Comparison of ENCODE assay signal across 8 cellular contexts in genomic region chr21:35204850-35205564, GRCh38.
DNase-seq lines count a peak whose midpoint lies in the region; ATAC-seq and TF ChIP-seq lines count a peak whose summit lies in the region.

No MANE protein-coding gene starts in this region.

- H3K79me2 ChIP-seq in osteoblast (ENCODE audit: insufficient read depth, low read length) = no peaks in the 10 kb centered on the region

- H4K20me1 ChIP-seq in osteoblast (ENCODE audit: insufficient read depth, low read length) = no peaks in the 10 kb centered on the region

- H3K36me3 ChIP-seq in HEK293 (ENCODE audit: control insufficient read depth in 2 of 2, insufficient read depth in 1 of 2, low read length in 2 of 2) (no peaks in the 10 kb centered on the region), osteoblast (ENCODE audit: insufficient read depth, low read length) (no peaks in the 10 kb centered on the region)

- CTCF ChIA-PET in AG04449 (lab: Yijun Ruan, JAX) = interaction anchor here (1.0 to 2.2 kb wide), 8 partner anchors 9 to 459 kb away, joined by 3 to 11 read pairs (median 4); no protein-coding TSS in a partner anchor
- CTCF ChIA-PET in HEK293 (lab: Yijun Ruan, JAX) = interaction anchor here (0.7 to 2.2 kb wide), 4 partner anchors 10 to 315 kb away, joined by 3 to 7 read pairs (median 4); no protein-coding TSS in a partner anchor
- CTCF ChIA-PET in activated B cell treated with CpG ODN at 0.5 μM for 24 hours (lab: Charles Lee) = interaction anchor here (0.5 to 2.7 kb wide), 7 partner anchors 11 to 908 kb away, joined by 3 to 12 read pairs (median 4); no protein-coding TSS in a partner anchor

- intact Hi-C loops in activated B cell treated with CpG ODN at 0.5 μM for 24 hours (cut with micrococcal nuclease) = loop anchor here (1.0 to 5.0 kb wide), 2 partner anchors 16 to 68 kb away; no protein-coding TSS in a partner anchor

- peak; percentile 51 for ATAC-seq in activated B cell treated with CpG ODN at 0.5 μM for 24 hours (ENCODE audit: low read depth)
- no peak for ATAC-seq in HG03457 (IDR thresholded peaks at IDR 0.05; ENCODE audit: unreplicated experiment)
- no peak for ATAC-seq in GM18520 (IDR thresholded peaks at IDR 0.05; ENCODE audit: unreplicated experiment)
- no peak for ATAC-seq in esophagus mucosa

- H2AFZ ChIP-seq in osteoblast (ENCODE audit: low read length) = peak overlapping the region; percentile 17

- TF ChIP-seq CTCF in AG04449 (IDR thresholded peaks at IDR 0.05; ENCODE audit: insufficient read depth, low read length, missing control alignments) (no peak), HEK293 (tag by site-specific recombination; IDR thresholded peaks at IDR 0.05) (no peak), activated B cell treated with CpG ODN at 0.5 μM for 24 hours (IDR thresholded peaks at IDR 0.05) (no peak), osteoblast (IDR thresholded peaks at IDR 0.05; ENCODE audit: extremely low read depth, low read depth, low read length) (peak; percentile 20)

- no peak overlapping the region for H3K27ac ChIP-seq in HEK293 (ENCODE audit: extremely low read depth, low read depth, low read length)
- peak overlapping the region; percentile 64 for H3K27ac ChIP-seq in osteoblast (ENCODE audit: low read depth, low read length)

- POLR2A ChIA-PET in AG04449 (lab: Yijun Ruan, JAX) (interaction anchor here (0.5 to 1.3 kb wide), 8 partner anchors 16 to 409 kb away, joined by 3 to 4 read pairs (median 4); no protein-coding TSS in a partner anchor), HEK293 (lab: Yijun Ruan, JAX) (interaction anchor here (0.5 kb wide), 1 partner anchor 318 kb away, joined by 4 read pairs; no protein-coding TSS in a partner anchor), activated B cell treated with CpG ODN at 0.5 μM for 24 hours (lab: Charles Lee) (interaction anchor here (0.7 to 3.5 kb wide), 11 partner anchors 14 to 855 kb away, joined by 3 to 23 read pairs (median 5); partner anchors contain the start of gene SETD4)

- H3K4me1 ChIP-seq in HEK293 (ENCODE audit: control insufficient read depth, insufficient read depth, low read length) = no peaks in the 10 kb centered on the region
- peaks cover 51% of the 10 kb centered on the region for H3K4me1 ChIP-seq in osteoblast (ENCODE audit: insufficient read depth, low read length)

- H3K4me2 ChIP-seq in osteoblast (ENCODE audit: insufficient read depth, low read length) = peak overlapping the region; percentile 23

- H3K9me3 ChIP-seq in HEK293 (ENCODE audit: control insufficient read depth, insufficient read depth, low read depth, low read length) (no peaks in the 10 kb centered on the region), osteoblast (ENCODE audit: low read depth, low read length) (no peaks in the 10 kb centered on the region)

- H3K27ac Mint-ChIP-seq in activated B cell treated with CpG ODN at 0.5 μM for 24 hours = peak overlapping the region; percentile 81

- peaks cover 33% of the 10 kb centered on the region for H3K4me1 Mint-ChIP-seq in activated B cell treated with CpG ODN at 0.5 μM for 24 hours

- DNase-seq in AG04449 (ENCODE audit: low read depth, low spot score) (peak; percentile 56), activated B cell treated with CpG ODN at 0.5 μM for 24 hours (no peak), fibroblast of the conjunctiva (ENCODE audit: low read depth) (peak; percentile 89), osteoblast (ENCODE audit: insufficient read length, low spot score, missing footprints) (peak; percentile 58)

- peak overlapping the region; percentile 82 for H3K4me3 Mint-ChIP-seq in activated B cell treated with CpG ODN at 0.5 μM for 24 hours

- H3K9me3 Mint-ChIP-seq in activated B cell treated with CpG ODN at 0.5 μM for 24 hours = peaks cover under 1% of the 10 kb centered on the region

- no peaks in the 10 kb centered on the region for H3K36me3 Mint-ChIP-seq in activated B cell treated with CpG ODN at 0.5 μM for 24 hours (ENCODE audit: low read depth)

- no peaks in the 10 kb centered on the region for H3K27me3 Mint-ChIP-seq in activated B cell treated with CpG ODN at 0.5 μM for 24 hours

- no peaks in the 10 kb centered on the region for H3K27me3 ChIP-seq in osteoblast (ENCODE audit: insufficient read depth, low read length)

- H3K4me3 ChIP-seq in AG04449 (ENCODE audit: low read depth, low read length) (no peak overlapping the region), HEK293 (ENCODE audit: low read depth, low read length) (no peak overlapping the region), osteoblast (ENCODE audit: insufficient read depth, low read length) (no peak overlapping the region)

TF ChIP-seq in HEK293, 187 proteins besides CTCF, POLR2A, EP300 and RAD21:
- TF ChIP-seq ZBTB26 (tag by site-specific recombination; optimal IDR thresholded peaks at IDR 0.05) (no peak), ZNF366 (tag by site-specific recombination; conservative IDR thresholded peaks at IDR 0.05) (no peak), EGR2 (tag by site-specific recombination; IDR thresholded peaks at IDR 0.05; ENCODE audit: low read depth) (peak; percentile 36; the same call in 1 of the 2 replicates), ZFHX2 (tag by site-specific recombination; conservative IDR thresholded peaks at IDR 0.05) (peak; percentile 56; the same call in 1 of the 2 replicates), ZNF623 (tag by site-specific recombination; IDR thresholded peaks at IDR 0.05) (no peak)
- TF ChIP-seq, protein P1, sequence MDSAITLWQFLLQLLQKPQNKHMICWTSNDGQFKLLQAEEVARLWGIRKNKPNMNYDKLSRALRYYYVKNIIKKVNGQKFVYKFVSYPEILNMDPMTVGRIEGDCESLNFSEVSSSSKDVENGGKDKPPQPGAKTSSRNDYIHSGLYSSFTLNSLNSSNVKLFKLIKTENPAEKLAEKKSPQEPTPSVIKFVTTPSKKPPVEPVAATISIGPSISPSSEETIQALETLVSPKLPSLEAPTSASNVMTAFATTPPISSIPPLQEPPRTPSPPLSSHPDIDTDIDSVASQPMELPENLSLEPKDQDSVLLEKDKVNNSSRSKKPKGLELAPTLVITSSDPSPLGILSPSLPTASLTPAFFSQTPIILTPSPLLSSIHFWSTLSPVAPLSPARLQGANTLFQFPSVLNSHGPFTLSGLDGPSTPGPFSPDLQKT (IDR thresholded peaks at IDR 0.05; ENCODE audit: borderline replicate concordance, low read depth, low read length) = no peak
- TF ChIP-seq, protein P2, sequence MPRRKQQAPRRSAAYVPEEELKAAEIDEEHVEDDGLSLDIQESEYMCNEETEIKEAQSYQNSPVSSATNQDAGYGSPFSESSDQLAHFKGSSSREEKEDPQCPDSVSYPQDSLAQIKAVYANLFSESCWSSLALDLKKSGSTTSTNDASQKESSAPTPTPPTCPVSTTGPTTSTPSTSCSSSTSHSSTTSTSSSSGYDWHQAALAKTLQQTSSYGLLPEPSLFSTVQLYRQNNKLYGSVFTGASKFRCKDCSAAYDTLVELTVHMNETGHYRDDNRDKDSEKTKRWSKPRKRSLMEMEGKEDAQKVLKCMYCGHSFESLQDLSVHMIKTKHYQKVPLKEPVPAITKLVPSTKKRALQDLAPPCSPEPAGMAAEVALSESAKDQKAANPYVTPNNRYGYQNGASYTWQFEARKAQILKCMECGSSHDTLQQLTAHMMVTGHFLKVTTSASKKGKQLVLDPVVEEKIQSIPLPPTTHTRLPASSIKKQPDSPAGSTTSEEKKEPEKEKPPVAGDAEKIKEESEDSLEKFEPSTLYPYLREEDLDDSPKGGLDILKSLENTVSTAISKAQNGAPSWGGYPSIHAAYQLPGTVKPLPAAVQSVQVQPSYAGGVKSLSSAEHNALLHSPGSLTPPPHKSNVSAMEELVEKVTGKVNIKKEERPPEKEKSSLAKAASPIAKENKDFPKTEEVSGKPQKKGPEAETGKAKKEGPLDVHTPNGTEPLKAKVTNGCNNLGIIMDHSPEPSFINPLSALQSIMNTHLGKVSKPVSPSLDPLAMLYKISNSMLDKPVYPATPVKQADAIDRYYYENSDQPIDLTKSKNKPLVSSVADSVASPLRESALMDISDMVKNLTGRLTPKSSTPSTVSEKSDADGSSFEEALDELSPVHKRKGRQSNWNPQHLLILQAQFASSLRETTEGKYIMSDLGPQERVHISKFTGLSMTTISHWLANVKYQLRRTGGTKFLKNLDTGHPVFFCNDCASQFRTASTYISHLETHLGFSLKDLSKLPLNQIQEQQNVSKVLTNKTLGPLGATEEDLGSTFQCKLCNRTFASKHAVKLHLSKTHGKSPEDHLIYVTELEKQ (tag by site-specific recombination; IDR thresholded peaks at IDR 0.05; ENCODE audit: borderline replicate concordance) = no peak
